Comparison of ENCODE assay signal across 8 cellular contexts in genomic region chr12:52006726-52007157, GRCh38. TPM values are rescaled to one million over a fixed set of nuclear protein-coding genes. Genes with fewer than 3 reads are reported as not detected.
A peak's percentile ranks its signal among the peaks of the same experiment; 100 is the strongest.
DNase-seq lines count a peak whose midpoint lies in the region; ATAC-seq and TF ChIP-seq lines count a peak whose summit lies in the region.

Gene TAMALIN (plus strand): TSS chr12:52006946. CDS start chr12:52007020, 74 bp downstream.

- H3K27ac ChIP-seq in gastroesophageal sphincter (peak within 1 kb of the TSS; percentile 8 to 89 (median 88)), thoracic aorta (peak within 1 kb of the TSS; percentile 32 to 37)

- H3K36me3 ChIP-seq in gastroesophageal sphincter (peaks cover 0 to 14% of the 10 kb centered on the region in 2 donors), thoracic aorta (no peaks in the 10 kb centered on the region)

- TF ChIP-seq POLR2A in gastroesophageal sphincter (IDR thresholded peaks at IDR 0.05): peak; percentile 92 to 96

- CTCF ChIA-PET in GM10248 (lab: Yijun Ruan, JAX): interaction anchor here (0.7 to 32.6 kb wide), 5 partner anchors 13 to 115 kb away, joined by 3 to 870 read pairs (median 6); no protein-coding TSS in a partner anchor

- no peaks in the 10 kb centered on the region for H3K9me3 ChIP-seq in gastroesophageal sphincter
- no peaks in the 10 kb centered on the region for H3K9me3 ChIP-seq in thoracic aorta

- H3K27me3 ChIP-seq in gastroesophageal sphincter: peaks cover 31% of the 10 kb centered on the region
- no peaks in the 10 kb centered on the region for H3K27me3 ChIP-seq in thoracic aorta (replicated peaks; ENCODE audit: insufficient read depth)

- no CpG with 5 or more reads among the region's 60 CpGs for WGBS in gastroesophageal sphincter (ENCODE audit: low coverage in 1 of 2), 2 donors

- H3K4me3 ChIP-seq in gastroesophageal sphincter (peak within 1 kb of the TSS; percentile 35 to 85), thoracic aorta (peak within 1 kb of the TSS; percentile 73)

- no peak for TF ChIP-seq EP300 in gastroesophageal sphincter (IDR thresholded peaks at IDR 0.05)

- TF ChIP-seq CTCF in GM10248 (IDR thresholded peaks at IDR 0.05; ENCODE audit: control extremely low read depth, extremely low read depth, low read depth, missing control alignments) (no peak), gastroesophageal sphincter (IDR thresholded peaks at IDR 0.05) (no peak), omental fat pad (IDR thresholded peaks at IDR 0.05) (no peak), thoracic aorta (IDR thresholded peaks at IDR 0.05) (no peak)

- POLR2A ChIA-PET in GM10248 (lab: Yijun Ruan, JAX): interaction anchor here (0.9 to 1.2 kb wide), 5 partner anchors 11 to 18 kb away, joined by 3 to 9 read pairs (median 7); no protein-coding TSS in a partner anchor

- DNase-seq in GM10248 (ENCODE audit: extremely low spot score) (peak; percentile 75), NCI-H82 (lab: John Stamatoyannopoulos, UW) (peak; percentile 84), omental fat pad (ENCODE audit: low spot score) (no peak), thoracic aorta (ENCODE audit: low spot score) (no peak)
- peak; percentile 76 for DNase-seq in activated T-helper 9 cell treated with anti-CD3 and anti-CD28 coated beads, Interleukin-2, amount 50 U/mL, for 16 hours (ENCODE audit: low read depth)

- H3K4me1 ChIP-seq in gastroesophageal sphincter (peaks cover 0 to 77% (median 15%) of the 10 kb centered on the region in 3 donors), thoracic aorta (ENCODE audit: control insufficient read depth in 1 of 2, low read depth in 2 of 2) (peaks cover 8 to 34% of the 10 kb centered on the region in 2 donors)

- ATAC-seq in gastroesophageal sphincter (peak; percentile 64), omental fat pad (ENCODE audit: low FRiP score) (peak; percentile 30), thoracic aorta (ENCODE audit: insufficient number of reproducible peaks, low FRiP score, low read depth) (no peak), GM18870 (IDR thresholded peaks at IDR 0.05; ENCODE audit: unreplicated experiment) (no peak), HG03571 (IDR thresholded peaks at IDR 0.05; ENCODE audit: unreplicated experiment) (no peak)

RNA-seq across cellular contexts. Expression of gene TAMALIN, which starts in this region (rescaled TPM):
- total RNA-seq in gastroesophageal sphincter (10 to 100 TPM; 11.8 to 18.0 (median 16.1) TPM), omental fat pad (10 to 100 TPM; 19.0 to 67.9 (median 29.5) TPM), thoracic aorta (10 to 100 TPM; 17.0 to 21.9 TPM)

Comparison
In these comparisons a context has a peak if more than half of its experiments do, and no peak if none do; other contexts are left out.
1. DNase-seq: peak in GM10248 (single experiment), NCI-H82 (single experiment) and activated T-helper 9 cell treated with anti-CD3 and anti-CD28 coated beads, Interleukin-2, amount 50 U/mL, for 16 hours (single experiment); none in omental fat pad (single experiment) and thoracic aorta (single experiment).
2. ATAC-seq: peak in gastroesophageal sphincter (single experiment) and omental fat pad (single experiment); none in thoracic aorta (single experiment), GM18870 (single experiment) and HG03571 (single experiment).